9 cellular contexts compared by ENCODE assay signal in the genomic region with DNA sequence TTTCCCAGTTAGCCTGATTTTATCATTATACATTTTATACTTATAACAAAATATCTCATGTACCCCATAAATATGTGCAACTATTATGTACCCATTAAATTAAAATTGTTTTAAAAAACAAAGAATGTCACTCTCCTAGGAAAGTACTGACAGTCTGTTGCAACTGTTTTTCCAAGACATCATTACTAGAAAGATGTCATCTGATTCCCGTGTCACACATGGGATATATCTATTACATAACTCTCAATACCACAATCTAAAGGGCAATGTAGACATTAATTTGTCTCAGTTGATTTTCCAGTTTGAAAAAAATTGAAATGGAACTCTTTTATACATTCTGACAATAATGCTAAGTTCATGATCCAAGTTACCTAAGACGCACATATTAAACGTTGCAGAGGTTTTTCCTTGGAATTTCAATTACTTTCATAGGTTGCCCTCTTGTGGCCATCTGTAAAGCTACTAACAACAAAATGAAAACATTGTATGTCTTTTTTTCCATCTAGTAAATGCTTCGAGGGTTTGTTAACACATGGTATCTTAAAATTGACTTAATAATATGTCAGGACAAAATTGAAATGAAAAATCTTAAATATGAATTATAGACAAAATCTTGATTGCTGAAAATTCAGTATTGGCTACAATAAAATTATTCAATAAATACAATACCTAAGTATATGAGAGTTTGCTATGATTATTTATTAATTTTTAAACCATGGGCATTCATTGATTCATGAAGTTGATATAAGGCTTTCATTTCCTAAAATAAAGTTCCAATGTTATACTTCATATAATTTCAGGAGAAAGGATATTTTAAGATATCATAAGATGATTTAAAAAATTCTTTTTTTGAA.
DNase-seq lines count a peak whose midpoint lies in the region; ATAC-seq, FAIRE-seq and TF ChIP-seq lines count a peak whose summit lies in the region.
"Had no signal": no experiment of that assay in that cellular context is flagged by ENCODE, and none has a peak within 500 bp of the region (broad histone marks: within the 10 kb centered on the region; RNA-seq: fewer than 3 reads in every experiment).

No MANE protein-coding gene starts in this region.

- H3K27me3 ChIP-seq in keratinocyte (ENCODE audit: control insufficient read depth, extremely low read depth, insufficient read depth, low read length) = no peaks in the 10 kb centered on the region

- no peaks in the 10 kb centered on the region for H3K9me3 ChIP-seq in keratinocyte (ENCODE audit: control insufficient read depth, low read depth, low read length)

- DNase-seq in NCI-H1092 treated with DMSO at 0.1 percent for 48 hours (lab: John Stamatoyannopoulos, UW) (peak; percentile 65), NCI-H1092 (lab: John Stamatoyannopoulos, UW) (no peak), NCI-H2081 treated with DMSO at 0.1 percent for 48 hours (lab: John Stamatoyannopoulos, UW) (peak; percentile 70), amniotic stem cell (lab: John Stamatoyannopoulos, UW) (peak; percentile 63), keratinocyte (ENCODE audit: low read depth, low spot score) (no peak), natural killer cell (no peak)
- DNase-seq in effector memory CD8-positive, alpha-beta T cell = no peak
- no peak for DNase-seq in activated CD4-positive, alpha-beta T cell treated with anti-CD3 and anti-CD28 coated beads, Interleukin-2, amount 10 ng/mL, durations not matched to agents 7 days and 5 days

- no peak overlapping the region for H3K4me3 ChIP-seq in keratinocyte (ENCODE audit: control insufficient read depth in 2 of 3, extremely low read depth in 1 of 3, insufficient read depth in 2 of 3, low read depth in 1 of 3, low read length in 3 of 3)

- no peaks in the 10 kb centered on the region for H3K9me3 Mint-ChIP-seq in natural killer cell
- no peaks in the 10 kb centered on the region for H3K9me3 Mint-ChIP-seq in effector memory CD8-positive, alpha-beta T cell
- H3K9me3 Mint-ChIP-seq in activated CD4-positive, alpha-beta T cell treated with anti-CD3 and anti-CD28 coated beads, Interleukin-2, amount 10 ng/mL, durations not matched to agents 7 days and 5 days = no peaks in the 10 kb centered on the region

- no peaks in the 10 kb centered on the region for H3K4me1 ChIP-seq in keratinocyte (ENCODE audit: control insufficient read depth, extremely low read depth, insufficient read depth, low read length)

- H3K9me1 ChIP-seq in keratinocyte (ENCODE audit: control insufficient read depth, extremely low read depth, insufficient read depth, low read length) = no peaks in the 10 kb centered on the region

- H3K36me3 ChIP-seq in keratinocyte (ENCODE audit: control insufficient read depth in 2 of 2, extremely low read depth in 1 of 2, insufficient read depth in 2 of 2, low read length in 2 of 2) = no peaks in the 10 kb centered on the region

- H3K79me2 ChIP-seq in keratinocyte (ENCODE audit: control insufficient read depth, insufficient read depth, low read length) = no peaks in the 10 kb centered on the region

- intact Hi-C loops in natural killer cell (cut with micrococcal nuclease) = no loop called here

- H3K9ac ChIP-seq in keratinocyte (ENCODE audit: control insufficient read depth, extremely low read depth, insufficient read depth, low read length) = no peak overlapping the region

- peak in 2 of 3 experiments; percentile 57 to 58 for TF ChIP-seq CTCF in keratinocyte (optimal IDR thresholded peaks at IDR 0.05 in 1 of 3, IDR thresholded peaks at IDR 0.05 in 1 of 3, conservative IDR thresholded peaks at IDR 0.05 in 1 of 3; ENCODE audit: extremely low read depth in 1 of 3, insufficient read depth in 2 of 3, low read length in 3 of 3)
- no peak for TF ChIP-seq CTCF in natural killer cell (IDR thresholded peaks at IDR 0.05)

- H4K20me1 ChIP-seq in keratinocyte (ENCODE audit: control insufficient read depth, extremely low read depth, insufficient read depth, low read length) = no peaks in the 10 kb centered on the region

- CTCF ChIA-PET in activated CD4-positive, alpha-beta T cell treated with anti-CD3 and anti-CD28 coated beads, Interleukin-2, amount 10 ng/mL, durations not matched to agents 7 days and 5 days (lab: Charles Lee) = no interaction called here

- H3K4me3 Mint-ChIP-seq in natural killer cell = no peak overlapping the region
- no peak overlapping the region for H3K4me3 Mint-ChIP-seq in effector memory CD8-positive, alpha-beta T cell
- no peak overlapping the region for H3K4me3 Mint-ChIP-seq in activated CD4-positive, alpha-beta T cell treated with anti-CD3 and anti-CD28 coated beads, Interleukin-2, amount 10 ng/mL, durations not matched to agents 7 days and 5 days
- H3K4me3 Mint-ChIP-seq: B cell had no signal

- dilution Hi-C loops in keratinocyte (cut with MboI; ENCODE audit: extremely low pct_ligation_motif_present, low sequenced_read_pairs) = no loop called here

- no peak overlapping the region for H3K27ac Mint-ChIP-seq in natural killer cell
- H3K27ac Mint-ChIP-seq in effector memory CD8-positive, alpha-beta T cell = no peak overlapping the region
- no peak overlapping the region for H3K27ac Mint-ChIP-seq in activated CD4-positive, alpha-beta T cell treated with anti-CD3 and anti-CD28 coated beads, Interleukin-2, amount 10 ng/mL, durations not matched to agents 7 days and 5 days
- H3K27ac Mint-ChIP-seq: B cell had no signal

- peak; percentile 48 for FAIRE-seq in keratinocyte (lab: Jason Lieb, UNC)

- ATAC-seq in natural killer cell = no peak
- no peak for ATAC-seq in effector memory CD8-positive, alpha-beta T cell (replicated peaks)

- POLR2A ChIA-PET in activated CD4-positive, alpha-beta T cell treated with anti-CD3 and anti-CD28 coated beads, Interleukin-2, amount 10 ng/mL, durations not matched to agents 7 days and 5 days (lab: Charles Lee) = no interaction called here

- H3K27me3 Mint-ChIP-seq in natural killer cell (ENCODE audit: low read depth in 2 of 2) = peaks cover 0 to 2% of the 10 kb centered on the region in 2 donors
- H3K27me3 Mint-ChIP-seq in effector memory CD8-positive, alpha-beta T cell = no peaks in the 10 kb centered on the region
- H3K27me3 Mint-ChIP-seq in activated CD4-positive, alpha-beta T cell treated with anti-CD3 and anti-CD28 coated beads, Interleukin-2, amount 10 ng/mL, durations not matched to agents 7 days and 5 days = no peaks in the 10 kb centered on the region
- H3K27me3 Mint-ChIP-seq: B cell had no signal

- peak overlapping the region; percentile 15 for H2AFZ ChIP-seq in keratinocyte (ENCODE audit: control insufficient read depth, low read length)

- no peaks in the 10 kb centered on the region for H3K36me3 Mint-ChIP-seq in natural killer cell
- no peaks in the 10 kb centered on the region for H3K36me3 Mint-ChIP-seq in effector memory CD8-positive, alpha-beta T cell (ENCODE audit: insufficient read depth)
- no peaks in the 10 kb centered on the region for H3K36me3 Mint-ChIP-seq in activated CD4-positive, alpha-beta T cell treated with anti-CD3 and anti-CD28 coated beads, Interleukin-2, amount 10 ng/mL, durations not matched to agents 7 days and 5 days (ENCODE audit: low read depth)

- no peak overlapping the region for H3K4me2 ChIP-seq in keratinocyte (ENCODE audit: control insufficient read depth, extremely low read depth, insufficient read depth, low read depth, low read length)

- no peaks in the 10 kb centered on the region for H3K4me1 Mint-ChIP-seq in natural killer cell
- no peaks in the 10 kb centered on the region for H3K4me1 Mint-ChIP-seq in effector memory CD8-positive, alpha-beta T cell (ENCODE audit: low read depth in 2 of 2)
- no peaks in the 10 kb centered on the region for H3K4me1 Mint-ChIP-seq in activated CD4-positive, alpha-beta T cell treated with anti-CD3 and anti-CD28 coated beads, Interleukin-2, amount 10 ng/mL, durations not matched to agents 7 days and 5 days
- H3K4me1 Mint-ChIP-seq: B cell had no signal

- no peak overlapping the region for H3K27ac ChIP-seq in keratinocyte (ENCODE audit: control insufficient read depth, insufficient read depth, low read length)

Comparison
In these comparisons a context has a peak if more than half of its experiments do, and no peak if none do; other contexts are left out.
1. DNase-seq: peak in NCI-H1092 treated with DMSO at 0.1 percent for 48 hours (single experiment), NCI-H2081 treated with DMSO at 0.1 percent for 48 hours (single experiment) and amniotic stem cell (single experiment); none in NCI-H1092 (single experiment), keratinocyte (single experiment), natural killer cell (single experiment), effector memory CD8-positive, alpha-beta T cell (0 of 3) and activated CD4-positive, alpha-beta T cell treated with anti-CD3 and anti-CD28 coated beads, Interleukin-2, amount 10 ng/mL, durations not matched to agents 7 days and 5 days (single experiment).